19 cellular contexts compared by ENCODE assay signal in the genomic region with DNA sequence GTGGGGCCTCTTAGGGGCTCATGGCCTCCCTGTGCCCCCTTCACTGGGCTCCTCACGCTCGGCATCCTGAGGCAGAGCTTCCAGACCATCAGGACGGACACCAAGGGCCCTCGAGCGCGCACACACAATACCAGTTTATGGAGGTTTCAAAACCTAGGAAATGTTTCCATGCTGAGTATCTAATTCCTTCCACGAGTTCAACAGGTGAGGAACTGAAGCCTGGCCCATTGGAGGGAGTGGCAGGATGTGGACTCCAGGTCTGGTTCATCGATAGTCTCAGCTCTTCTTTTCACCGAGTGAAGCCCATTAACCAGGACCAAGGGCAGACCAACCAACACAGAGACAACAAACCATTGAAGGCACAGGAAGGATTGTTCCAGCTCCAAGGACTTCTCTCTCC.
A peak's percentile ranks its signal among the peaks of the same experiment; 100 is the strongest.
DNase-seq lines count a peak whose midpoint lies in the region; ATAC-seq and TF ChIP-seq lines count a peak whose summit lies in the region.
"Had no signal": no experiment of that assay in that cellular context is flagged by ENCODE, and none has a peak within 500 bp of the region (broad histone marks: within the 10 kb centered on the region; RNA-seq: fewer than 3 reads in every experiment).

No MANE protein-coding gene starts in this region.

- no peak overlapping the region for H2BK5ac ChIP-seq in neuronal stem cell (ENCODE audit: low read length)

- no peak overlapping the region for H3K4ac ChIP-seq in neuronal stem cell (ENCODE audit: low read length)

- no peak for TF ChIP-seq POLR2A in vagina (IDR thresholded peaks at IDR 0.05)

- H3K4me2 ChIP-seq in neuronal stem cell (ENCODE audit: insufficient read depth, low read length, poor library complexity, severe bottlenecking): no peak overlapping the region
- H3K4me2 ChIP-seq: BLaER1 treated with 17β-estradiol and CSF1 and Interleukin-3, amounts not matched to agents 10 nM and 100 nM; GM23338 had no signal

- peak overlapping the region; percentile 59 for H3K14ac ChIP-seq in neuronal stem cell (ENCODE audit: low read length)

- H3K4me1 ChIP-seq in neuronal stem cell (ENCODE audit: control insufficient read depth in 2 of 2, insufficient read depth in 1 of 2, low read depth in 1 of 2, low read length in 2 of 2): peaks cover 0 to 3% of the 10 kb centered on the region in 2 donors
- no peaks in the 10 kb centered on the region for H3K4me1 ChIP-seq in vagina
- H3K4me1 ChIP-seq: BE2C, HAP-1 had no signal

- H3K4me3 ChIP-seq in neuronal stem cell (ENCODE audit: low read length in 2 of 2) (no peak overlapping the region), vagina (no peak overlapping the region)
- H3K4me3 ChIP-seq: BLaER1 treated with 17β-estradiol and CSF1 and Interleukin-3, amounts not matched to agents 10 nM and 100 nM; GM12878; GM23338; HAP-1 had no signal

- WGBS in neuronal stem cell (ENCODE audit: extremely low coverage in 2 of 2, insufficient read length in 2 of 2, insufficient replicate concordance in 1 of 2), 2 donors: no CpG with 5 or more reads among the region's 9 CpGs

- H3K18ac ChIP-seq in neuronal stem cell (ENCODE audit: low read length): peak overlapping the region; percentile 56

- H3K27ac ChIP-seq in neuronal stem cell (replicated peaks; ENCODE audit: low read length) (no peak overlapping the region), vagina (no peak overlapping the region)
- H3K27ac ChIP-seq: 22Rv1; BLaER1 treated with 17β-estradiol and CSF1 and Interleukin-3, amounts not matched to agents 10 nM and 100 nM had no signal

- H3K4me1 Mint-ChIP-seq in stimulated activated naive CD8-positive, alpha-beta T cell treated with anti-CD3 and anti-CD28 coated beads, Interleukin-15, amount 100 ng/mL, for 72 hours: no peaks in the 10 kb centered on the region
- H3K4me1 Mint-ChIP-seq: CD14-positive monocyte; CD8-positive, alpha-beta memory T cell had no signal

- DNase-seq in stimulated activated naive CD8-positive, alpha-beta T cell treated with anti-CD3 and anti-CD28 coated beads, Interleukin-15, Interleukin-2, amounts not matched to agents 100 U/mL and 50 U/mL, for 24 hours: no peak
- no peak for DNase-seq in stimulated activated naive CD8-positive, alpha-beta T cell treated with anti-CD3 and anti-CD28 coated beads, Interleukin-15, amount 100 ng/mL, for 72 hours
- no peak for DNase-seq in neuronal stem cell (ENCODE audit: low spot score)
- peak; percentile 22 to 74 for DNase-seq in vagina (ENCODE audit: extremely low spot score in 2 of 2)
- no peak for DNase-seq in AML-193 (lab: John Stamatoyannopoulos, UW)
- DNase-seq: BE2C; CD4-positive, alpha-beta T cell; CD8-positive, alpha-beta memory T cell; DMS 273 treated with DMSO at 0.1 percent for 48 hours; DMS79; EL; GDM1 had no signal

- H3K27me3 Mint-ChIP-seq in stimulated activated naive CD8-positive, alpha-beta T cell treated with anti-CD3 and anti-CD28 coated beads, Interleukin-15, amount 100 ng/mL, for 72 hours: peaks cover 30% of the 10 kb centered on the region

- H3K9me3 ChIP-seq in neuronal stem cell (replicated peaks in 1 of 2; ENCODE audit: control insufficient read depth in 2 of 2, insufficient read depth in 1 of 2, low read depth in 1 of 2, low read length in 2 of 2) (peaks cover 0 to 4% of the 10 kb centered on the region in 2 donors), vagina (no peaks in the 10 kb centered on the region)
- H3K9me3 ChIP-seq: BE2C, HAP-1 had no signal

- no peak overlapping the region for H2BK15ac ChIP-seq in neuronal stem cell (ENCODE audit: low read length)

- no peak overlapping the region for H4K91ac ChIP-seq in neuronal stem cell (ENCODE audit: low read depth, low read length, poor library complexity)

- H3K9me3 Mint-ChIP-seq in stimulated activated naive CD8-positive, alpha-beta T cell treated with anti-CD3 and anti-CD28 coated beads, Interleukin-15, amount 100 ng/mL, for 72 hours: peaks cover 6 to 7% of the 10 kb centered on the region in 2 donors
- H3K9me3 Mint-ChIP-seq: CD4-positive, alpha-beta T cell; CD8-positive, alpha-beta memory T cell had no signal

- intact Hi-C loops in vagina (cut with DNase I): no loop called here

- no peak overlapping the region for H2AK5ac ChIP-seq in neuronal stem cell (ENCODE audit: low read depth, low read length)

- no peak overlapping the region for H2BK120ac ChIP-seq in neuronal stem cell (ENCODE audit: low read depth, low read length)

- H3K79me1 ChIP-seq in neuronal stem cell (ENCODE audit: low read depth, low read length): no peaks in the 10 kb centered on the region

- H3K36me3 ChIP-seq in neuronal stem cell (replicated peaks in 1 of 2; ENCODE audit: control insufficient read depth in 2 of 2, insufficient read depth in 2 of 2, low read length in 2 of 2) (no peaks in the 10 kb centered on the region), vagina (no peaks in the 10 kb centered on the region)
- H3K36me3 ChIP-seq: BE2C; BLaER1 treated with 17β-estradiol and CSF1 and Interleukin-3, amounts not matched to agents 10 nM and 100 nM; HAP-1 had no signal

- no peak overlapping the region for H4K8ac ChIP-seq in neuronal stem cell (ENCODE audit: low read depth, low read length)

- H3K9ac ChIP-seq in neuronal stem cell (ENCODE audit: low read depth, low read length, poor library complexity): no peak overlapping the region
- H3K9ac ChIP-seq: BLaER1 treated with 17β-estradiol and CSF1 and Interleukin-3, amounts not matched to agents 10 nM and 100 nM had no signal

- no peak for TF ChIP-seq CTCF in vagina (IDR thresholded peaks at IDR 0.05)

- ATAC-seq in stimulated activated naive CD8-positive, alpha-beta T cell treated with anti-CD3 and anti-CD28 coated beads, Interleukin-15, Interleukin-2, amounts not matched to agents 100 U/mL and 50 U/mL, for 24 hours: peak; percentile 14
- ATAC-seq in stimulated activated naive CD8-positive, alpha-beta T cell treated with anti-CD3 and anti-CD28 coated beads, Interleukin-15, amount 100 ng/mL, for 72 hours: no peak
- ATAC-seq in GM18873 (IDR thresholded peaks at IDR 0.05; ENCODE audit: low FRiP score, unreplicated experiment): no peak
- ATAC-seq: GM12878, GM23338 had no signal

- no peak overlapping the region for H2AFZ ChIP-seq in neuronal stem cell (ENCODE audit: low read length)
- H2AFZ ChIP-seq: GM23338 had no signal

- no peak overlapping the region for H3K23ac ChIP-seq in neuronal stem cell (ENCODE audit: low read depth, low read length, poor library complexity)

- no peak overlapping the region for H2BK12ac ChIP-seq in neuronal stem cell (ENCODE audit: low read length)

- no peak overlapping the region for H3K27ac Mint-ChIP-seq in stimulated activated naive CD8-positive, alpha-beta T cell treated with anti-CD3 and anti-CD28 coated beads, Interleukin-15, amount 100 ng/mL, for 72 hours
- H3K27ac Mint-ChIP-seq: CD14-positive monocyte; CD4-positive, alpha-beta T cell; CD8-positive, alpha-beta memory T cell had no signal

- no peak overlapping the region for H3K4me3 Mint-ChIP-seq in stimulated activated naive CD8-positive, alpha-beta T cell treated with anti-CD3 and anti-CD28 coated beads, Interleukin-15, amount 100 ng/mL, for 72 hours
- H3K4me3 Mint-ChIP-seq: CD14-positive monocyte; CD4-positive, alpha-beta T cell; CD8-positive, alpha-beta memory T cell; GM23338 had no signal

- H3K27me3 ChIP-seq in neuronal stem cell (ENCODE audit: control insufficient read depth in 3 of 3, insufficient read depth in 3 of 3, low read depth in 1 of 3, low read length in 3 of 3) (no peaks in the 10 kb centered on the region), vagina (no peaks in the 10 kb centered on the region)
- H3K27me3 ChIP-seq: BLaER1 treated with 17β-estradiol and CSF1 and Interleukin-3, amounts not matched to agents 10 nM and 100 nM had no signal

Comparison
In these comparisons a context has a peak if more than half of its experiments do, and no peak if none do; other contexts are left out.
1. DNase-seq: peak in vagina (2 of 2); none in stimulated activated naive CD8-positive, alpha-beta T cell treated with anti-CD3 and anti-CD28 coated beads, Interleukin-15, Interleukin-2, amounts not matched to agents 100 U/mL and 50 U/mL, for 24 hours (single experiment), stimulated activated naive CD8-positive, alpha-beta T cell treated with anti-CD3 and anti-CD28 coated beads, Interleukin-15, amount 100 ng/mL, for 72 hours (0 of 2), neuronal stem cell (single experiment) and AML-193 (0 of 2).